ENCODE assay signal across 13 cellular contexts in genomic region chr2:119364798-119365197, GRCh38. TPM values are rescaled to one million over a fixed set of nuclear protein-coding genes. Genes with fewer than 3 reads are reported as not detected.
DNase-seq lines count a peak whose midpoint lies in the region; ATAC-seq and TF ChIP-seq lines count a peak whose summit lies in the region.
"Had no signal": no experiment of that assay in that cellular context is flagged by ENCODE, and none has a peak within 500 bp of the region (broad histone marks: within the 10 kb centered on the region; RNA-seq: fewer than 3 reads in every experiment).

No MANE protein-coding gene starts in this region.

- H2AFZ ChIP-seq in SK-N-SH (ENCODE audit: low read depth): no peak overlapping the region
- no peak overlapping the region for H2AFZ ChIP-seq in MM.1S (ENCODE audit: low read length)
- H2AFZ ChIP-seq in neural progenitor cell (replicated peaks): no peak overlapping the region

- H3K4me3 Mint-ChIP-seq in brain (peak overlapping the region; percentile 88 to 100 (median 98)), neural progenitor cell (peak overlapping the region; percentile 99)

- no peaks in the 10 kb centered on the region for H3K9me3 Mint-ChIP-seq in brain
- H3K9me3 Mint-ChIP-seq in neural progenitor cell: no peaks in the 10 kb centered on the region

- H3K27ac Mint-ChIP-seq in brain (peak overlapping the region in 3 of 5 experiments; percentile 84 to 99 (median 96)), neural progenitor cell (no peak overlapping the region)

- peaks cover 7% of the 10 kb centered on the region for H3K36me3 Mint-ChIP-seq in brain
- H3K36me3 Mint-ChIP-seq in neural progenitor cell: peaks cover 12% of the 10 kb centered on the region

- H3K36me3 ChIP-seq in SK-N-SH (replicated peaks in 1 of 2; ENCODE audit: control insufficient read depth in 1 of 2, insufficient read depth in 2 of 2, low read length in 1 of 2) (peaks cover 7 to 17% of the 10 kb centered on the region in 2 experiments), MM.1S (replicated peaks; ENCODE audit: insufficient read depth, low read length) (peaks cover 2% of the 10 kb centered on the region; the same call in 1 of the 2 replicates), neural progenitor cell (no peaks in the 10 kb centered on the region)
- H3K36me3 ChIP-seq: ovary had no signal

- no peak for DNase-seq in SK-N-SH
- DNase-seq in MM.1S: no peak
- DNase-seq in neural progenitor cell (ENCODE audit: low spot score): no peak
- no peak for DNase-seq in NCI-H82 treated with DMSO at 0.1 percent for 48 hours (lab: John Stamatoyannopoulos, UW; ENCODE audit: unreplicated experiment)
- no peak for DNase-seq in NCI-H146 treated with DMSO at 0.1 percent for 48 hours (lab: John Stamatoyannopoulos, UW; ENCODE audit: unreplicated experiment)
- DNase-seq in cerebellar nuclear complex (lab: John Stamatoyannopoulos, UW): no peak
- DNase-seq: activated CD8-positive, alpha-beta memory T cell treated with anti-CD3 and anti-CD28 coated beads, Interleukin-2, amount 50 U/mL, for 4 hours; EL; kidney; NCI-H1436; ovary had no signal

- H3K4me2 ChIP-seq in SK-N-SH (peak overlapping the region; percentile 88; the same call in 1 of the 2 replicates), MM.1S (ENCODE audit: low read depth, low read length) (peak overlapping the region; percentile 69; the same call in 1 of the 2 replicates), neural progenitor cell (peak overlapping the region; percentile 83)

- H4K20me1 ChIP-seq in SK-N-SH (ENCODE audit: insufficient read depth): no peaks in the 10 kb centered on the region
- H4K20me1 ChIP-seq in MM.1S (ENCODE audit: insufficient read depth, low read length): peaks cover 9% of the 10 kb centered on the region; the same call in 1 of the 2 replicates
- peaks cover 21% of the 10 kb centered on the region for H4K20me1 ChIP-seq in neural progenitor cell (ENCODE audit: low read depth)

- ATAC-seq in SK-N-SH treated with all-trans-retinoic acid at 6 μM for 48 hours: no peak

- peaks cover 0 to 15% of the 10 kb centered on the region in 2 experiments; a peak in 3 of 4 replicates for H3K4me1 ChIP-seq in SK-N-SH (ENCODE audit: control insufficient read depth in 1 of 2, insufficient read depth in 2 of 2, low read depth in 1 of 2, low read length in 1 of 2)
- H3K4me1 ChIP-seq in MM.1S (ENCODE audit: low read length): peaks cover 20% of the 10 kb centered on the region
- peaks cover 18% of the 10 kb centered on the region for H3K4me1 ChIP-seq in neural progenitor cell

- H3K4me3 ChIP-seq in SK-N-SH (ENCODE audit: low read depth in 2 of 2, low read length in 1 of 2) (peak overlapping the region in 1 of 2 experiments; percentile 96; a peak in 1 of 4 replicates), MM.1S (ENCODE audit: low read length) (no peak overlapping the region), neural progenitor cell (peak overlapping the region; percentile 68)

- WGBS in SK-N-SH (ENCODE audit: low lambda C conversion rate): 97% methylated on average over 6 of the region's 6 CpGs

- peaks cover 45% of the 10 kb centered on the region for H3K79me2 ChIP-seq in SK-N-SH (ENCODE audit: insufficient read depth)
- H3K79me2 ChIP-seq in MM.1S (ENCODE audit: low read length): peaks cover 54% of the 10 kb centered on the region
- peaks cover 44% of the 10 kb centered on the region for H3K79me2 ChIP-seq in neural progenitor cell (ENCODE audit: low read depth)

- H3K27me3 Mint-ChIP-seq in brain: peaks cover 13% of the 10 kb centered on the region
- peaks cover 4% of the 10 kb centered on the region for H3K27me3 Mint-ChIP-seq in neural progenitor cell (ENCODE audit: insufficient read depth, low read depth)

- TF ChIP-seq CTCF in SK-N-SH (IDR thresholded peaks at IDR 0.05): no peak
- TF ChIP-seq CTCF in MM.1S (IDR thresholded peaks at IDR 0.05; ENCODE audit: low read length): no peak
- no peak for TF ChIP-seq CTCF in brain (conservative IDR thresholded peaks at IDR 0.05)
- no peak for TF ChIP-seq CTCF in neural progenitor cell (IDR thresholded peaks at IDR 0.05)

- H3K27ac ChIP-seq in SK-N-SH (ENCODE audit: low read depth in 2 of 2, low read length in 1 of 2): no peak overlapping the region
- H3K27ac ChIP-seq in MM.1S (ENCODE audit: low read length): no peak overlapping the region
- H3K27ac ChIP-seq in neural progenitor cell: no peak overlapping the region
- H3K27ac ChIP-seq: ovary had no signal

- H3K9me3 ChIP-seq in SK-N-SH (no peaks in the 10 kb centered on the region), MM.1S (replicated peaks; ENCODE audit: insufficient read depth, low read length) (no peaks in the 10 kb centered on the region), neural progenitor cell (ENCODE audit: low read depth) (no peaks in the 10 kb centered on the region)
- H3K9me3 ChIP-seq: ovary had no signal

- H3F3A ChIP-seq in SK-N-SH (replicated peaks; ENCODE audit: insufficient read depth) (peaks cover 6% of the 10 kb centered on the region), MM.1S (ENCODE audit: insufficient read depth, low read length) (no peaks in the 10 kb centered on the region), neural progenitor cell (ENCODE audit: low read depth) (no peaks in the 10 kb centered on the region)

- H3K4me1 Mint-ChIP-seq in brain (peaks cover 53% of the 10 kb centered on the region), neural progenitor cell (peaks cover 18% of the 10 kb centered on the region)

- no peaks in the 10 kb centered on the region for H3K27me3 ChIP-seq in SK-N-SH (ENCODE audit: insufficient read depth)
- H3K27me3 ChIP-seq in MM.1S (replicated peaks; ENCODE audit: insufficient read depth, low read length): no peaks in the 10 kb centered on the region
- H3K27me3 ChIP-seq in neural progenitor cell: no peaks in the 10 kb centered on the region
- H3K27me3 ChIP-seq: ovary had no signal

- no peak overlapping the region for H3K9ac ChIP-seq in SK-N-SH
- H3K9ac ChIP-seq in MM.1S (ENCODE audit: low read length): no peak overlapping the region
- H3K9ac ChIP-seq in neural progenitor cell: no peak overlapping the region

- TF ChIP-seq EP300 in SK-N-SH (IDR thresholded peaks at IDR 0.05; ENCODE audit: borderline replicate concordance in 1 of 2, low read depth in 1 of 2, low read length in 1 of 2): no peak

- CTCF ChIA-PET in SK-N-SH (lab: Yijun Ruan, JAX): interaction anchor here (1.2 to 1.9 kb wide), 2 partner anchors 10 to 112 kb away, joined by 4 read pairs; no protein-coding TSS in a partner anchor

- H3K9me2 ChIP-seq in SK-N-SH (no peaks in the 10 kb centered on the region), MM.1S (replicated peaks; ENCODE audit: insufficient read depth, low read length) (no peaks in the 10 kb centered on the region)

- TF ChIP-seq RAD21 in SK-N-SH (IDR thresholded peaks at IDR 0.05; ENCODE audit: low read length): no peak

- POLR2A ChIA-PET in SK-N-SH (lab: Yijun Ruan, JAX): no interaction called here

TF ChIP-seq in SK-N-SH, 30 proteins besides CTCF, POLR2A, EP300 and RAD21:
- no peak for TF ChIP-seq EZH2phosphoT487 (IDR thresholded peaks at IDR 0.05; ENCODE audit: borderline replicate concordance, low read depth)
- no peak for TF ChIP-seq JUND (IDR thresholded peaks at IDR 0.05)
- no peak for TF ChIP-seq TCF12 (IDR thresholded peaks at IDR 0.05)

TF ChIP-seq in SK-N-SH treated with all-trans-retinoic acid at 6 μM for 48 hours, 23 proteins besides CTCF, POLR2A, EP300 and RAD21 (continues in another document):
- no peak for TF ChIP-seq ISL1 (CRISPR knock-in tag; IDR thresholded peaks at IDR 0.05)
- no peak for TF ChIP-seq ZNF8 (CRISPR knock-in tag; IDR thresholded peaks at IDR 0.05)
- no peak for TF ChIP-seq ZNF565 (CRISPR knock-in tag; conservative IDR thresholded peaks at IDR 0.05; ENCODE audit: low read depth)
- TF ChIP-seq RARB (CRISPR knock-in tag; IDR thresholded peaks at IDR 0.05): no peak
- TF ChIP-seq ESRRG (CRISPR knock-in tag; IDR thresholded peaks at IDR 0.05): no peak
- TF ChIP-seq OSR1 (CRISPR knock-in tag; IDR thresholded peaks at IDR 0.05): no peak
- TF ChIP-seq ZNF70 (CRISPR knock-in tag; IDR thresholded peaks at IDR 0.05): no peak
- TF ChIP-seq ZC3H10 (CRISPR knock-in tag; IDR thresholded peaks at IDR 0.05): no peak
- no peak for TF ChIP-seq ZFP3 (CRISPR knock-in tag; IDR thresholded peaks at IDR 0.05)
- TF ChIP-seq SNAI2 (CRISPR knock-in tag; IDR thresholded peaks at IDR 0.05): no peak
- TF ChIP-seq GLIS3 (CRISPR knock-in tag; IDR thresholded peaks at IDR 0.05): no peak
- no peak for TF ChIP-seq TCF4 (CRISPR knock-in tag; IDR thresholded peaks at IDR 0.05; ENCODE audit: borderline replicate concordance)
- no peak for TF ChIP-seq CREB5 (CRISPR knock-in tag; IDR thresholded peaks at IDR 0.05; ENCODE audit: low read depth)
- no peak for TF ChIP-seq CSDC2 (CRISPR knock-in tag; IDR thresholded peaks at IDR 0.05)

RNA-seq across cellular contexts. Expression of gene C2orf76, which starts 1.8 kb away (rescaled TPM):
- polyA plus RNA-seq in SK-N-SH (2012; rRNA removed) (6.0 and 10.9 TPM in 2 replicates), brain (ENCODE audit: insufficient read depth, low read depth, low replicate concordance) (13.4 TPM)
- 14.5 and 15.6 TPM in 2 replicates for polyA plus RNA-seq in SK-N-SH (2012; cell fraction: cytosol; rRNA removed)
- 3.0 and 3.4 TPM in 2 replicates for polyA plus RNA-seq in SK-N-SH (2012; cell fraction: nucleus; rRNA removed)
- total RNA-seq in neural progenitor cell (ENCODE audit: low replicate concordance): 13.4 and 16.8 TPM in 2 replicates

RNA-seq across cellular contexts. Expression of gene DBI, which starts 2.0 kb away (rescaled TPM):
- 150 and 180 TPM in 2 replicates for polyA plus RNA-seq in SK-N-SH (2012; rRNA removed)
- polyA plus RNA-seq in SK-N-SH (2012; cell fraction: cytosol; rRNA removed): 213 TPM in 2 replicates
- polyA plus RNA-seq in SK-N-SH (2012; cell fraction: nucleus; rRNA removed): 25.2 and 42.7 TPM in 2 replicates
- 253 TPM for polyA plus RNA-seq in brain (ENCODE audit: insufficient read depth, low read depth, low replicate concordance)
- total RNA-seq in neural progenitor cell (ENCODE audit: low replicate concordance): 158 and 238 TPM in 2 replicates
